In genomic region chr6:149317656-149318571, GRCh38 we compare ENCODE assay signal across 8 cellular contexts. TPM values are rescaled to one million over a fixed set of nuclear protein-coding genes. Genes with fewer than 3 reads are reported as not detected.
DNase-seq lines count a peak whose midpoint lies in the region; ATAC-seq and TF ChIP-seq lines count a peak whose summit lies in the region.

A gene with protein sequence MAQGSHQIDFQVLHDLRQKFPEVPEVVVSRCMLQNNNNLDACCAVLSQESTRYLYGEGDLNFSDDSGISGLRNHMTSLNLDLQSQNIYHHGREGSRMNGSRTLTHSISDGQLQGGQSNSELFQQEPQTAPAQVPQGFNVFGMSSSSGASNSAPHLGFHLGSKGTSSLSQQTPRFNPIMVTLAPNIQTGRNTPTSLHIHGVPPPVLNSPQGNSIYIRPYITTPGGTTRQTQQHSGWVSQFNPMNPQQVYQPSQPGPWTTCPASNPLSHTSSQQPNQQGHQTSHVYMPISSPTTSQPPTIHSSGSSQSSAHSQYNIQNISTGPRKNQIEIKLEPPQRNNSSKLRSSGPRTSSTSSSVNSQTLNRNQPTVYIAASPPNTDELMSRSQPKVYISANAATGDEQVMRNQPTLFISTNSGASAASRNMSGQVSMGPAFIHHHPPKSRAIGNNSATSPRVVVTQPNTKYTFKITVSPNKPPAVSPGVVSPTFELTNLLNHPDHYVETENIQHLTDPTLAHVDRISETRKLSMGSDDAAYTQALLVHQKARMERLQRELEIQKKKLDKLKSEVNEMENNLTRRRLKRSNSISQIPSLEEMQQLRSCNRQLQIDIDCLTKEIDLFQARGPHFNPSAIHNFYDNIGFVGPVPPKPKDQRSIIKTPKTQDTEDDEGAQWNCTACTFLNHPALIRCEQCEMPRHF (plus strand): TSS chr6:149317712. CDS start chr6:149369998, 52,286 bp downstream.

- ATAC-seq in GM21528 (IDR thresholded peaks at IDR 0.05; ENCODE audit: low FRiP score, unreplicated experiment) (peak; percentile 32), activated B cell treated with CpG ODN at 0.5 μM for 24 hours (ENCODE audit: low read depth) (peak; percentile 32)

- H3K4me3 ChIP-seq in cardiac fibroblast (replicated peaks in 1 of 2; ENCODE audit: low read depth in 2 of 2, low read length in 2 of 2), result peak within 1 kb of the TSS; percentile 87 to 96

- CTCF ChIA-PET in activated B cell treated with CpG ODN at 0.5 μM for 24 hours (lab: Charles Lee), result interaction anchor here (0.9 to 1.4 kb wide), 2 partner anchors 67 to 114 kb away, joined by 3 read pairs; no protein-coding TSS in a partner anchor

- peak within 1 kb of the TSS; percentile 93 for H3K4me3 Mint-ChIP-seq in activated B cell treated with CpG ODN at 0.5 μM for 24 hours

- H3K9me3 Mint-ChIP-seq in activated B cell treated with CpG ODN at 0.5 μM for 24 hours, result no peaks in the 10 kb centered on the region

- TF ChIP-seq CTCF in activated B cell treated with CpG ODN at 0.5 μM for 24 hours (IDR thresholded peaks at IDR 0.05), result no peak
- TF ChIP-seq CTCF in cardiac fibroblast (IDR thresholded peaks at IDR 0.05; ENCODE audit: low read depth, low read length), result no peak

- H3K36me3 Mint-ChIP-seq in activated B cell treated with CpG ODN at 0.5 μM for 24 hours (ENCODE audit: low read depth), result peaks cover 8% of the 10 kb centered on the region

- POLR2A ChIA-PET in activated B cell treated with CpG ODN at 0.5 μM for 24 hours (lab: Charles Lee), result interaction anchor here (0.6 to 3.5 kb wide), 30 partner anchors 10 to 557 kb away, joined by 3 to 29 read pairs (median 4); partner anchors contain the start of gene PPIL4

- peak within 1 kb of the TSS; percentile 87 for H3K27ac Mint-ChIP-seq in activated B cell treated with CpG ODN at 0.5 μM for 24 hours

- H3K4me1 Mint-ChIP-seq in activated B cell treated with CpG ODN at 0.5 μM for 24 hours, result peaks cover 46% of the 10 kb centered on the region

- H3K27me3 Mint-ChIP-seq in activated B cell treated with CpG ODN at 0.5 μM for 24 hours, result no peaks in the 10 kb centered on the region

- peak; percentile 52 for DNase-seq in CMK (ENCODE audit: low read depth)
- peak; percentile 62 for DNase-seq in KG1 (lab: John Stamatoyannopoulos, UW)
- DNase-seq in activated B cell treated with CpG ODN at 0.5 μM for 24 hours, result peak; percentile 57
- peak in 1 of 2 donors; percentile 33 for DNase-seq in cardiac fibroblast (ENCODE audit: low read depth in 2 of 2)
- DNase-seq in left kidney (ENCODE audit: low read depth, low spot score), result peak; percentile 84
- DNase-seq in stimulated activated CD4-positive, alpha-beta T cell treated with anti-CD3 and anti-CD28 coated beads, Interleukin-1b, Interleukin-23, amount 100 ng/mL, for 4 hours (ENCODE audit: low read depth in 2 of 2), result peak; percentile 80 to 82
- no peak for DNase-seq in cerebellar cortex (ENCODE audit: low spot score)

- intact Hi-C loops in activated B cell treated with CpG ODN at 0.5 μM for 24 hours (cut with micrococcal nuclease), result loop anchor here (1.0 to 5.0 kb wide), 14 partner anchors 47 to 623 kb away; partner anchors contain the start of genes GINM1, NUP43, PCMT1 and PPIL4

RNA-seq across cellular contexts. Expression of the gene that starts here (rescaled TPM):
- 62.8 and 69.0 TPM in 2 replicates for total RNA-seq in activated B cell treated with CpG ODN at 0.5 μM for 24 hours
